In the genomic region with DNA sequence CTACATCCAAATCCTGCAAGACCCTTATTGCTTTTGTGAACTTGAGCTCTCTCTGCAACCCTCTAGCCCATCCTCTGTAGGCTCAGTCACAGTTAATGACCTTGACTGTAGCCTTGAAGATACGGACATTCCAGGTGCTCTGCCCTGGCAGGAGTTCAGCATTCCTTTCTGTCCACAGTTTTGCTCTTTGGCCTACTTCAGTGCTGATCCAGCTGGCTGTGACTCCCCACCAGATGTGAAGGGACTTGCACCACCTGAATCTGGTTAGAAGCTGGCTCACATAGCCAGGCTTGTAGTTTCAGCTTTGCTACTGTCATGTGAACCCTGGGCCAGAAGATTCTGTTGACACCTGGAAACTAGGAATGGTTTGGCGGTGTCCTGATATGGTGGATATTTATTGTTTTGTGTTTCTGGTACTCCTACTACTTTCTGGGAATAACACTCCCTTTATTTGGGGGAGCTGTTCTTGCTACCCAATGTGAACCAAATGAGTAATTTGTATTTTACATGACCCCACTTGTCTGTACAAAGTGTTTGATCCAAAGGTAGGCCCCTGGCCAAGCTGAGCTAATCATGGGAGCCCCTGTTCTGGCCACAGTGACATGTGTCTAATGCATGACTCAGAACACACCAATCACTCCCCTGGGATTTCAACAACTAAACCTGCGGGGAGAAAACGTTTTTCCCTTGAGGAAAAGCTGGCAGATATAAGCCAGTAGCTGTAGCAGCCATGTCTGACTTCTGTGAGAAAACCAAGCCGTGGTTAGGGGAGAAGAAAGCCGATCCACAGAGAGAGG, we compare ENCODE assay signal across 1 cellular context.
TF ChIP-seq lines count a peak whose summit lies in the region.

No MANE protein-coding gene starts in this region.

TF ChIP-seq in HCT116, 20 proteins besides CTCF, POLR2A, EP300 and RAD21 (continued from another document):
- no peak for TF ChIP-seq FOSL1 (IDR thresholded peaks at IDR 0.05; ENCODE audit: low read depth)
- no peak for TF ChIP-seq ELF1 (IDR thresholded peaks at IDR 0.05; ENCODE audit: borderline replicate concordance, low read depth)
- no peak for TF ChIP-seq POLR2AphosphoS5 (IDR thresholded peaks at IDR 0.05; ENCODE audit: low read depth, low read length)
